In genomic region chr9:36882117-36882465, GRCh38 we compare ENCODE assay signal across 25 cellular contexts.
DNase-seq lines count a peak whose midpoint lies in the region; ATAC-seq, FAIRE-seq and TF ChIP-seq lines count a peak whose summit lies in the region.
"Had no signal": no experiment of that assay in that cellular context is flagged by ENCODE, and none has a peak within 500 bp of the region (broad histone marks: within the 10 kb centered on the region; RNA-seq: fewer than 3 reads in every experiment).

No MANE protein-coding gene starts in this region.

- H3K4me2 ChIP-seq in GM12878 (ENCODE audit: control insufficient read depth, insufficient read depth) (no peak overlapping the region), neuronal stem cell (ENCODE audit: insufficient read depth, low read length, poor library complexity, severe bottlenecking) (no peak overlapping the region)

- peaks cover 31% of the 10 kb centered on the region for H3K4me1 ChIP-seq in GM12878 (ENCODE audit: control insufficient read depth, insufficient read depth, low read length)
- peaks cover 9 to 13% of the 10 kb centered on the region in 2 donors for H3K4me1 ChIP-seq in neuronal stem cell (ENCODE audit: control insufficient read depth in 2 of 2, insufficient read depth in 1 of 2, low read depth in 1 of 2, low read length in 2 of 2)

- H2BK12ac ChIP-seq in neuronal stem cell (ENCODE audit: low read length): no peak overlapping the region

- H3K4ac ChIP-seq in neuronal stem cell (ENCODE audit: low read length): no peak overlapping the region

- H3K36me3 Mint-ChIP-seq in natural killer cell treated with Interleukin-12 subunit alpha and Interleukin-12 subunit beta and Interleukin-15 and Interleukin-18, amount 100 ng/mL, for 72 hours: no peaks in the 10 kb centered on the region
- H3K36me3 Mint-ChIP-seq in natural killer cell: no peaks in the 10 kb centered on the region

- peak; percentile 50 for DNase-seq in natural killer cell treated with Interleukin-12 subunit alpha and Interleukin-12 subunit beta and Interleukin-15 and Interleukin-18, amount 100 ng/mL, for 72 hours (ENCODE audit: low spot score)
- DNase-seq in natural killer cell: no peak
- no peak for DNase-seq in GM12878 (ENCODE audit: low read depth, low spot score)
- no peak for DNase-seq in neuronal stem cell (ENCODE audit: low spot score)
- no peak for DNase-seq in hypothalamus (lab: John Stamatoyannopoulos, UW)
- no peak for DNase-seq in GM10266 (ENCODE audit: extremely low spot score)
- no peak for DNase-seq in C1 segment of cervical spinal cord (lab: John Stamatoyannopoulos, UW)
- DNase-seq: 8988T; ACHN; CD4-positive, alpha-beta T cell; COR-L47; DMS53; MV-4-11; NCI-H1105; NCI-H2029; NCI-H446; NCI-H524 treated with DMSO at 0.1 percent for 48 hours; NCI-H774 had no signal

- H3K27ac ChIP-seq in GM12878 (ENCODE audit: control insufficient read depth, insufficient read depth) (no peak overlapping the region), neuronal stem cell (replicated peaks; ENCODE audit: low read length) (no peak overlapping the region)

- WGBS in GM12878 (ENCODE audit: insufficient coverage, insufficient replicate concordance, low lambda C conversion rate, missing lambda C conversion rate): 94% methylated on average over 9 of the region's 12 CpGs
- no CpG with 5 or more reads among the region's 12 CpGs for WGBS in neuronal stem cell (ENCODE audit: extremely low coverage in 2 of 2, insufficient read length in 2 of 2, insufficient replicate concordance in 1 of 2), 2 donors

- H2BK120ac ChIP-seq in neuronal stem cell (ENCODE audit: low read depth, low read length): no peak overlapping the region

- in situ Hi-C loops in GM12878 (cut with MboI): no loop called here

- H2BK5ac ChIP-seq in neuronal stem cell (ENCODE audit: low read length): no peak overlapping the region

- H2AK5ac ChIP-seq in neuronal stem cell (ENCODE audit: low read depth, low read length): no peak overlapping the region

- H3K79me1 ChIP-seq in neuronal stem cell (ENCODE audit: low read depth, low read length): no peaks in the 10 kb centered on the region

- CTCF ChIA-PET in GM12878 (lab: Yijun Ruan, JAX): interaction anchor here (2.4 kb wide), 1 partner anchor 9 kb away, joined by 7 read pairs; no protein-coding TSS in a partner anchor

- no peak overlapping the region for H3K4me3 Mint-ChIP-seq in natural killer cell treated with Interleukin-12 subunit alpha and Interleukin-12 subunit beta and Interleukin-15 and Interleukin-18, amount 100 ng/mL, for 72 hours
- H3K4me3 Mint-ChIP-seq in natural killer cell: no peak overlapping the region
- H3K4me3 Mint-ChIP-seq: CD4-positive, alpha-beta T cell had no signal

- TF ChIP-seq CTCF in natural killer cell (IDR thresholded peaks at IDR 0.05) (no peak), GM12878 (IDR thresholded peaks at IDR 0.05 in 2 of 3, conservative IDR thresholded peaks at IDR 0.05 in 1 of 3; ENCODE audit: control insufficient read depth in 2 of 3, extremely low read depth in 1 of 3, insufficient read depth in 1 of 3, low read depth in 3 of 3, low read length in 3 of 3) (no peak), GM10266 (IDR thresholded peaks at IDR 0.05; ENCODE audit: control insufficient read depth, insufficient read depth, low read depth, missing control alignments) (no peak)

- H2AFZ ChIP-seq in GM12878 (ENCODE audit: control insufficient read depth, low read depth, low read length) (no peak overlapping the region), neuronal stem cell (ENCODE audit: low read length) (no peak overlapping the region)

- H4K20me1 ChIP-seq in GM12878 (ENCODE audit: control insufficient read depth, insufficient read depth): 0 out of 2 replicates have a peak, but pooled peaks cover 3% of the 10 kb centered on the region

- POLR2A ChIA-PET in GM12878 (lab: Charles Lee): interaction anchor here (0.8 kb wide), 1 partner anchor 22 kb away, joined by 3 read pairs; no protein-coding TSS in a partner anchor

- no peak overlapping the region for H3K4me3 ChIP-seq in GM12878
- no peak overlapping the region for H3K4me3 ChIP-seq in neuronal stem cell (ENCODE audit: low read length in 2 of 2)
- H3K4me3 ChIP-seq: K562 had no signal

- peaks cover 36 to 44% of the 10 kb centered on the region in 2 experiments for H3K36me3 ChIP-seq in GM12878 (ENCODE audit: control insufficient read depth in 2 of 2, insufficient read depth in 2 of 2, low read length in 1 of 2)
- H3K36me3 ChIP-seq in neuronal stem cell (replicated peaks in 1 of 2; ENCODE audit: control insufficient read depth in 2 of 2, insufficient read depth in 2 of 2, low read length in 2 of 2): peaks cover 0 to 40% of the 10 kb centered on the region in 2 donors

- TF ChIP-seq RAD21 in GM12878 (IDR thresholded peaks at IDR 0.05; ENCODE audit: insufficient read depth, low read depth, low read length): no peak

- H3K79me2 ChIP-seq in GM12878 (ENCODE audit: control insufficient read depth, insufficient read depth, low read length): peaks cover 15% of the 10 kb centered on the region

- no peak overlapping the region for H3K27ac Mint-ChIP-seq in natural killer cell treated with Interleukin-12 subunit alpha and Interleukin-12 subunit beta and Interleukin-15 and Interleukin-18, amount 100 ng/mL, for 72 hours
- H3K27ac Mint-ChIP-seq in natural killer cell: no peak overlapping the region
- H3K27ac Mint-ChIP-seq: CD4-positive, alpha-beta T cell had no signal

- FAIRE-seq in GM12878 (lab: Jason Lieb, UNC): no peak
- FAIRE-seq: G401.6, GM19239, HepG2, K562, RCC 7860 had no signal

- no peak overlapping the region for H3K14ac ChIP-seq in neuronal stem cell (ENCODE audit: low read length)

- RAD21 ChIA-PET in GM12878 (lab: Charles Lee; ENCODE audit: unreplicated experiment): no interaction called here

- H3K9ac ChIP-seq in GM12878 (ENCODE audit: control insufficient read depth, insufficient read depth, low read length) (no peak overlapping the region), neuronal stem cell (ENCODE audit: low read depth, low read length, poor library complexity) (peak overlapping the region; percentile 61)

- H3K27me3 ChIP-seq in GM12878 (replicated peaks in 1 of 2; ENCODE audit: control insufficient read depth in 2 of 2, insufficient read depth in 2 of 2, low read length in 1 of 2) (no peaks in the 10 kb centered on the region), neuronal stem cell (ENCODE audit: control insufficient read depth in 3 of 3, insufficient read depth in 3 of 3, low read depth in 1 of 3, low read length in 3 of 3) (peaks cover 0 to 2% (median 0%) of the 10 kb centered on the region in 3 experiments)

- H3K9me3 ChIP-seq in GM12878 (replicated peaks; ENCODE audit: control insufficient read depth, insufficient read depth, low read length) (no peaks in the 10 kb centered on the region; the same call in 2 of the 3 replicates), neuronal stem cell (replicated peaks in 1 of 2; ENCODE audit: control insufficient read depth in 2 of 2, insufficient read depth in 1 of 2, low read depth in 1 of 2, low read length in 2 of 2) (no peaks in the 10 kb centered on the region)

- no peak for ATAC-seq in natural killer cell treated with Interleukin-12 subunit alpha and Interleukin-12 subunit beta and Interleukin-15 and Interleukin-18, amount 100 ng/mL, for 72 hours
- no peak for ATAC-seq in natural killer cell
- no peak for ATAC-seq in GM12878
- ATAC-seq in HG03159 (IDR thresholded peaks at IDR 0.05; ENCODE audit: unreplicated experiment): no peak
- ATAC-seq: HCT116, HepG2, K562 had no signal

- H4K91ac ChIP-seq in neuronal stem cell (ENCODE audit: low read depth, low read length, poor library complexity): peak overlapping the region; percentile 25

- H3K9me3 Mint-ChIP-seq in natural killer cell treated with Interleukin-12 subunit alpha and Interleukin-12 subunit beta and Interleukin-15 and Interleukin-18, amount 100 ng/mL, for 72 hours: no peaks in the 10 kb centered on the region
- no peaks in the 10 kb centered on the region for H3K9me3 Mint-ChIP-seq in natural killer cell
- H3K9me3 Mint-ChIP-seq: CD4-positive, alpha-beta T cell had no signal

- TF ChIP-seq EP300 in GM12878 (IDR thresholded peaks at IDR 0.05; ENCODE audit: borderline replicate concordance in 1 of 2, control insufficient read depth in 1 of 2, low read depth in 2 of 2, low read length in 2 of 2): no peak

- H3K27me3 Mint-ChIP-seq in natural killer cell treated with Interleukin-12 subunit alpha and Interleukin-12 subunit beta and Interleukin-15 and Interleukin-18, amount 100 ng/mL, for 72 hours: peaks cover 26 to 32% of the 10 kb centered on the region in 2 donors
- H3K27me3 Mint-ChIP-seq in natural killer cell (ENCODE audit: low read depth in 2 of 2): peaks cover 16 to 19% of the 10 kb centered on the region in 2 donors

- peak overlapping the region; percentile 55 for H3K18ac ChIP-seq in neuronal stem cell (ENCODE audit: low read length)

- TF ChIP-seq POLR2A in GM12878 (IDR thresholded peaks at IDR 0.05; ENCODE audit: low read depth, low read length): no peak

- peaks cover 0 to 3% of the 10 kb centered on the region in 2 donors for H3K4me1 Mint-ChIP-seq in natural killer cell treated with Interleukin-12 subunit alpha and Interleukin-12 subunit beta and Interleukin-15 and Interleukin-18, amount 100 ng/mL, for 72 hours (ENCODE audit: low read depth in 2 of 2)
- H3K4me1 Mint-ChIP-seq in natural killer cell: no peaks in the 10 kb centered on the region

- H3K23ac ChIP-seq in neuronal stem cell (ENCODE audit: low read depth, low read length, poor library complexity): peak overlapping the region; percentile 50

- H2BK15ac ChIP-seq in neuronal stem cell (ENCODE audit: low read length): peak overlapping the region; percentile 34

- no TSS peak for BruUV-seq in GM12878 (replicated peaks; lab: Mats Ljungman, UMichigan)

- SMC1A ChIA-PET in GM12878 (lab: Charles Lee; ENCODE audit: uncharacterized antibody, unreplicated experiment): no interaction called here

- intact Hi-C loops in natural killer cell (cut with micrococcal nuclease): no loop called here
- intact Hi-C loops in GM12878 (cut with micrococcal nuclease; ENCODE audit: unreplicated experiment): no loop called here

- no peak overlapping the region for H4K8ac ChIP-seq in neuronal stem cell (ENCODE audit: low read depth, low read length)

TF ChIP-seq in GM12878, 131 proteins besides CTCF, POLR2A, EP300 and RAD21 (continues in another document):
- TF ChIP-seq TCF3 (IDR thresholded peaks at IDR 0.05; ENCODE audit: borderline replicate concordance, insufficient read depth, low read depth, low read length): 0 out of 2 replicates have a peak, but pooled peaks have one; percentile 33
- peak; percentile 69 for TF ChIP-seq PBX3 (IDR thresholded peaks at IDR 0.05; ENCODE audit: insufficient replicate concordance, low read depth, low read length)
